In genomic region chr1:174963547-174964125, GRCh38 we compare ENCODE assay signal across 1 cellular context.
TF ChIP-seq lines count a peak whose summit lies in the region.

No MANE protein-coding gene starts in this region.

TF ChIP-seq in GM12878, 131 proteins besides CTCF, POLR2A, EP300 and RAD21 (continued from another document):
- TF ChIP-seq SKIL (IDR thresholded peaks at IDR 0.05; ENCODE audit: low read depth, poor library complexity, severe bottlenecking) (peak; percentile 23), CEBPB (IDR thresholded peaks at IDR 0.05; ENCODE audit: borderline replicate concordance in 1 of 2, low read depth in 2 of 2, low read length in 2 of 2) (no peak), SREBF1 (IDR thresholded peaks at IDR 0.05; ENCODE audit: low read length) (no peak), ZNF24 (IDR thresholded peaks at IDR 0.05) (no peak), RUNX3 (IDR thresholded peaks at IDR 0.05; ENCODE audit: low read length) (peak; percentile 33; the same call in 1 of the 2 replicates), SREBF2 (IDR thresholded peaks at IDR 0.05; ENCODE audit: low read length) (no peak), NR2C1 (IDR thresholded peaks at IDR 0.05) (no peak), TCF12 (IDR thresholded peaks at IDR 0.05; ENCODE audit: low read depth, low read length) (no peak), SMARCA5 (IDR thresholded peaks at IDR 0.05) (no peak), NR2F1 (conservative IDR thresholded peaks at IDR 0.05) (no peak), KLF5 (IDR thresholded peaks at IDR 0.05; ENCODE audit: partially characterized antibody) (no peak), CEBPZ (IDR thresholded peaks at IDR 0.05; ENCODE audit: low read depth, low read length) (no peak), SMAD1 (IDR thresholded peaks at IDR 0.05; ENCODE audit: low read depth, partially characterized antibody) (peak; percentile 88)
